Comparison of ENCODE assay signal across 13 cellular contexts in genomic region chr2:164314148-164314547, GRCh38.
A peak's percentile ranks its signal among the peaks of the same experiment; 100 is the strongest.
DNase-seq lines count a peak whose midpoint lies in the region; ATAC-seq and TF ChIP-seq lines count a peak whose summit lies in the region.
"Had no signal": no experiment of that assay in that cellular context is flagged by ENCODE, and none has a peak within 500 bp of the region (broad histone marks: within the 10 kb centered on the region; RNA-seq: fewer than 3 reads in every experiment).

No MANE protein-coding gene starts in this region.

- intact Hi-C loops in right cardiac atrium (cut with DNase I) = no loop called here

- no peak for ATAC-seq in stimulated activated naive CD8-positive, alpha-beta T cell treated with anti-CD3 and anti-CD28 coated beads, Interleukin-15, amount 100 ng/mL, for 72 hours
- ATAC-seq in HG03039 (IDR thresholded peaks at IDR 0.05; ENCODE audit: unreplicated experiment) (no peak), GM18505 (IDR thresholded peaks at IDR 0.05; ENCODE audit: unreplicated experiment) (no peak), right cardiac atrium (no peak)
- ATAC-seq: WTC11 had no signal

- no peak overlapping the region for H3K4me3 Mint-ChIP-seq in stimulated activated naive CD8-positive, alpha-beta T cell treated with anti-CD3 and anti-CD28 coated beads, Interleukin-15, amount 100 ng/mL, for 72 hours
- H3K4me3 Mint-ChIP-seq: WTC11 had no signal

- TF ChIP-seq POLR2A in GM18505 (IDR thresholded peaks at IDR 0.05; ENCODE audit: borderline replicate concordance, extremely low read depth, insufficient read depth, insufficient read length) = no peak

- no peaks in the 10 kb centered on the region for H3K4me1 ChIP-seq in right cardiac atrium (ENCODE audit: control insufficient read depth, insufficient read depth, low read length)
- H3K4me1 ChIP-seq: uterus had no signal

- H3K27me3 ChIP-seq in right cardiac atrium (ENCODE audit: control insufficient read depth, insufficient read depth) = no peaks in the 10 kb centered on the region
- H3K27me3 ChIP-seq: uterus had no signal

- TF ChIP-seq CTCF in fibroblast of the aortic adventitia (IDR thresholded peaks at IDR 0.05; ENCODE audit: insufficient read depth, low read length) (no peak), retinal pigment epithelial cell (conservative IDR thresholded peaks at IDR 0.05; ENCODE audit: low read depth, low read length) (no peak)

- no peaks in the 10 kb centered on the region for H3K27me3 Mint-ChIP-seq in stimulated activated naive CD8-positive, alpha-beta T cell treated with anti-CD3 and anti-CD28 coated beads, Interleukin-15, amount 100 ng/mL, for 72 hours

- H3K4me1 Mint-ChIP-seq in stimulated activated naive CD8-positive, alpha-beta T cell treated with anti-CD3 and anti-CD28 coated beads, Interleukin-15, amount 100 ng/mL, for 72 hours = no peaks in the 10 kb centered on the region

- DNase-seq in H4 (ENCODE audit: low spot score) (peak; percentile 38), NCI-H774 (lab: John Stamatoyannopoulos, UW) (peak; percentile 14), fibroblast of the aortic adventitia (ENCODE audit: low read depth) (peak; percentile 9), retinal pigment epithelial cell (ENCODE audit: low read depth) (peak; percentile 72), right cardiac atrium (no peak)
- DNase-seq in stimulated activated naive CD8-positive, alpha-beta T cell treated with anti-CD3 and anti-CD28 coated beads, Interleukin-15, amount 100 ng/mL, for 72 hours = no peak
- DNase-seq: DND-41; effector CD4-positive, alpha-beta T cell; uterus had no signal

- 35% methylated on average over 4 of the region's 4 CpGs for WGBS in right cardiac atrium

- H3K27ac ChIP-seq in right cardiac atrium (ENCODE audit: low read length) = no peak overlapping the region
- H3K27ac ChIP-seq: uterus had no signal

- peaks cover 5% of the 10 kb centered on the region in 2 donors for H3K9me3 Mint-ChIP-seq in stimulated activated naive CD8-positive, alpha-beta T cell treated with anti-CD3 and anti-CD28 coated beads, Interleukin-15, amount 100 ng/mL, for 72 hours
- H3K9me3 Mint-ChIP-seq: activated T-helper 2 cell treated with anti-CD3 and anti-CD28 coated beads, Interferon-gamma antibody, Interleukin-2, Interleukin-4, amounts not matched to agents 10 μg/mL and 5 μg/mL and 100 μg/mL, durations not matched to agents 14 hours and 24 hours and 36 hours; WTC11 had no signal

- no peak overlapping the region for H3K27ac Mint-ChIP-seq in stimulated activated naive CD8-positive, alpha-beta T cell treated with anti-CD3 and anti-CD28 coated beads, Interleukin-15, amount 100 ng/mL, for 72 hours
- H3K27ac Mint-ChIP-seq: activated T-helper 2 cell treated with anti-CD3 and anti-CD28 coated beads, Interferon-gamma antibody, Interleukin-2, Interleukin-4, amounts not matched to agents 10 μg/mL and 5 μg/mL and 100 μg/mL, durations not matched to agents 14 hours and 24 hours and 36 hours; WTC11 had no signal

- no peaks in the 10 kb centered on the region for H3K9me3 ChIP-seq in right cardiac atrium (ENCODE audit: control insufficient read depth, low read length)
- H3K9me3 ChIP-seq: uterus had no signal

- H3K4me3 ChIP-seq in fibroblast of the aortic adventitia (ENCODE audit: low read depth, low read length) (no peak overlapping the region), retinal pigment epithelial cell (ENCODE audit: low read length) (no peak overlapping the region), right cardiac atrium (ENCODE audit: low read length) (no peak overlapping the region)
- H3K4me3 ChIP-seq: uterus had no signal

Comparison
In these comparisons a context has a peak if more than half of its experiments do, and no peak if none do; other contexts are left out.
1. DNase-seq: peak in H4 (single experiment), NCI-H774 (single experiment), fibroblast of the aortic adventitia (single experiment) and retinal pigment epithelial cell (single experiment); none in stimulated activated naive CD8-positive, alpha-beta T cell treated with anti-CD3 and anti-CD28 coated beads, Interleukin-15, amount 100 ng/mL, for 72 hours (0 of 2) and right cardiac atrium (0 of 3).